ENCODE assay signal across 11 cellular contexts in genomic region chr5:174723315-174723978, GRCh38. TPM values are rescaled to one million over a fixed set of nuclear protein-coding genes. Genes with fewer than 3 reads are reported as not detected.
A peak's percentile ranks its signal among the peaks of the same experiment; 100 is the strongest.
DNase-seq lines count a peak whose midpoint lies in the region; ATAC-seq and TF ChIP-seq lines count a peak whose summit lies in the region.
"Had no signal": no experiment of that assay in that cellular context is flagged by ENCODE, and none has a peak within 500 bp of the region (broad histone marks: within the 10 kb centered on the region; RNA-seq: fewer than 3 reads in every experiment).

No MANE protein-coding gene starts in this region.

- H3K27ac ChIP-seq in osteoblast (ENCODE audit: low read depth, low read length), result no peak overlapping the region

- H3K9me3 ChIP-seq in BE2C, result no peaks in the 10 kb centered on the region
- H3K9me3 ChIP-seq in osteoblast (ENCODE audit: low read depth, low read length), result no peaks in the 10 kb centered on the region

- H3K4me1 Mint-ChIP-seq in HFFc6 (ENCODE audit: low read depth), result no peaks in the 10 kb centered on the region

- H2AFZ ChIP-seq in osteoblast (ENCODE audit: low read length), result peak overlapping the region; percentile 86

- peaks cover 12% of the 10 kb centered on the region for H3K27me3 ChIP-seq in BE2C
- peaks cover 49% of the 10 kb centered on the region for H3K27me3 ChIP-seq in osteoblast (ENCODE audit: insufficient read depth, low read length)

- H3K4me1 ChIP-seq in BE2C (peaks cover 19% of the 10 kb centered on the region), osteoblast (ENCODE audit: insufficient read depth, low read length) (no peaks in the 10 kb centered on the region)

- no peak overlapping the region for H3K4me3 Mint-ChIP-seq in HFFc6

- H3K27ac Mint-ChIP-seq in HFFc6, result no peak overlapping the region

- H3K27me3 Mint-ChIP-seq in HFFc6 (ENCODE audit: insufficient read depth), result peaks cover 11% of the 10 kb centered on the region; the same call in 1 of the 2 replicates

- H3K4me3 ChIP-seq in BE2C (ENCODE audit: low read depth, low read length), result peak overlapping the region; percentile 88
- H3K4me3 ChIP-seq in epithelial cell of proximal tubule (ENCODE audit: low read depth, low read length), result peak overlapping the region; percentile 48
- peak overlapping the region; percentile 67 for H3K4me3 ChIP-seq in osteoblast (ENCODE audit: insufficient read depth, low read length)

- H3K36me3 Mint-ChIP-seq in HFFc6 (ENCODE audit: low read depth), result peaks cover 6% of the 10 kb centered on the region; the same call in 1 of the 2 replicates

- no peak for ATAC-seq in GM19328 (IDR thresholded peaks at IDR 0.05; ENCODE audit: unreplicated experiment)

- H3K4me2 ChIP-seq in osteoblast (ENCODE audit: insufficient read depth, low read length), result peak overlapping the region; percentile 86

- H3K36me3 ChIP-seq in BE2C (0 out of 2 replicates have a peak, but pooled peaks cover 4% of the 10 kb centered on the region), osteoblast (ENCODE audit: insufficient read depth, low read length) (no peaks in the 10 kb centered on the region)

- peaks cover 16% of the 10 kb centered on the region for H3K9me3 Mint-ChIP-seq in HFFc6

- DNase-seq in BE2C (no peak), NCI-H69 (lab: John Stamatoyannopoulos, UW) (peak; percentile 50), epithelial cell of proximal tubule (ENCODE audit: low read depth) (no peak), osteoblast (ENCODE audit: insufficient read length, low spot score, missing footprints) (peak; percentile 68), GM10266 (ENCODE audit: extremely low spot score) (no peak), GOT3 (lab: John Stamatoyannopoulos, UW) (no peak), HFFc6 (no peak)
- DNase-seq: activated effector memory CD4-positive, alpha-beta T cell treated with Interleukin-2 at 50 U/mL for 16 hours; DND-41; SHP77 had no signal

- TF ChIP-seq CTCF in BE2C (IDR thresholded peaks at IDR 0.05; ENCODE audit: low read depth, low read length) (no peak), epithelial cell of proximal tubule (conservative IDR thresholded peaks at IDR 0.05; ENCODE audit: low read depth, low read length) (no peak), osteoblast (IDR thresholded peaks at IDR 0.05; ENCODE audit: extremely low read depth, low read depth, low read length) (no peak), GM10266 (IDR thresholded peaks at IDR 0.05; ENCODE audit: control insufficient read depth, insufficient read depth, low read depth, missing control alignments) (no peak), HFFc6 (IDR thresholded peaks at IDR 0.05) (no peak)

- H4K20me1 ChIP-seq in osteoblast (ENCODE audit: insufficient read depth, low read length), result no peaks in the 10 kb centered on the region

- H3K79me2 ChIP-seq in osteoblast (ENCODE audit: insufficient read depth, low read length), result no peaks in the 10 kb centered on the region

RNA-seq across cellular contexts. Expression of gene MSX2, which starts 0.9 kb away (rescaled TPM):
- 26.4 TPM for polyA plus RNA-seq in BE2C (2012; ENCODE audit: insufficient read depth, insufficient read length, low read depth)
- total RNA-seq in epithelial cell of proximal tubule (1.1 and 3.7 TPM in 2 replicates), osteoblast (1.5 and 2.2 TPM in 2 replicates)
- total RNA-seq in HFFc6 (2021; fragmentation: NEBNext Ultra II Directional; extraction: Animal tissue kit (Norgen Biotek cat#: 25700)), result not detected

Comparison
In these comparisons a context has a peak if more than half of its experiments do, and no peak if none do; other contexts are left out.
1. DNase-seq: peak in NCI-H69 (single experiment) and osteoblast (single experiment); none in BE2C (single experiment), epithelial cell of proximal tubule (single experiment), GM10266 (single experiment), GOT3 (single experiment) and HFFc6 (single experiment).
2. Peak in every context shown above with its lines, with median percentiles within 50 percentile points of each other: H3K4me3 ChIP-seq.